ENCODE assay signal across 33 cellular contexts in the genomic region with DNA sequence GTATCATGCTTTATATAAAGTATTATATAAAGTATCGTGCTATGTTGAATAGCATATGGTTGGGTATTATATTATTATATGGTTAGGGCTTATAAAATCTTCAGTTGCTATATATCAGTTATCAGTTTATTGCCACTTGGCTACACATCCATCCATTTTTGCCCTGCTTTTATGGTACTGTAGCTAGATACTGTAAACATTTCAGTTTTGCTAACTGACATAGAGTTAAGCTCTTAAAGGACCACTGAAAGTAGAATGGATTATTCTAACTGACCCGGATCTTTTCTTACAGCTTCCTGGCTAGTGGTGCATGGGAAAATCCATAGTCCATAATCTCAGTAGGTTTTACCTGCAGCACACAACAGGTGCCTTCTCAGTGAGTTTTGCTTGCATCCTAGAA.
"Had no signal": no experiment of that assay in that cellular context is flagged by ENCODE, and none has a peak within 500 bp of the region (broad histone marks: within the 10 kb centered on the region; RNA-seq: fewer than 3 reads in every experiment).

No MANE protein-coding gene starts in this region.

- DNase-seq: Karpas-422, Kasumi-1, MG63, MM.1S, MV-4-11, NCI-H1048, NCI-H1092, NCI-H1092 treated with DMSO at 0.1 percent for 48 hours, NCI-H1105, NCI-H1105 treated with DMSO at 0.1 percent for 48 hours, NCI-H1417, NCI-H1417 treated with DMSO at 0.1 percent for 48 hours, NCI-H1436, NCI-H1436 treated with DMSO at 0.1 percent for 48 hours, NCI-H146, NCI-H1694, NCI-H1694 treated with DMSO at 0.1 percent for 48 hours, NCI-H187, NCI-H187 treated with DMSO at 0.1 percent for 48 hours, NCI-H1930, NCI-H2029, NCI-H2029 treated with DMSO at 0.1 percent for 48 hours, NCI-H2081, NCI-H2081 treated with DMSO at 0.1 percent for 48 hours, NCI-H2107, NCI-H2171, NCI-H2227 treated with DMSO at 0.1 percent for 48 hours, NCI-H226, NCI-H345, NCI-H446, NCI-H446 treated with DMSO at 0.1 percent for 48 hours, NCI-H510A, NCI-H510A treated with DMSO at 0.1 percent for 48 hours had no signal

- H3K36me3 ChIP-seq: MG63 had no signal

- H3K9me3 ChIP-seq: MG63 had no signal

- H3K4me3 ChIP-seq: MG63 had no signal

- H3K27me3 ChIP-seq: MG63 had no signal
